In genomic region chr19:11848594-11849263, GRCh38 we compare ENCODE assay signal across 7 cellular contexts. TPM values are rescaled to one million over a fixed set of nuclear protein-coding genes. Genes with fewer than 3 reads are reported as not detected.
DNase-seq lines count a peak whose midpoint lies in the region; ATAC-seq, FAIRE-seq and TF ChIP-seq lines count a peak whose summit lies in the region.

TSS of gene ZNF439 (plus strand) at chr19:11848726. CDS start at chr19:11848868, 142 bp downstream.

- peak; percentile 21 for FAIRE-seq in RCC 7860 (lab: Jason Lieb, UNC)

- TF ChIP-seq CTCF in fibroblast of the aortic adventitia (IDR thresholded peaks at IDR 0.05; ENCODE audit: insufficient read depth, low read length) (no peak), neural crest cell (conservative IDR thresholded peaks at IDR 0.05) (no peak)

- TF ChIP-seq POLR2A in GM18526 (IDR thresholded peaks at IDR 0.05; ENCODE audit: extremely low read depth, insufficient read length): peak; percentile 45

- peak within 1 kb of the TSS; percentile 91 for H3K27ac Mint-ChIP-seq in neural crest cell (ENCODE audit: unreplicated experiment)

- peak; percentile 74 for ATAC-seq in HG03565 (IDR thresholded peaks at IDR 0.05; ENCODE audit: unreplicated experiment)

- H3K9me3 Mint-ChIP-seq in neural crest cell: peaks cover 3% of the 10 kb centered on the region

- DNase-seq in RCC 7860 (ENCODE audit: low spot score) (peak; percentile 59), fibroblast of the aortic adventitia (ENCODE audit: low read depth) (peak; percentile 43), neural crest cell (ENCODE audit: low read depth, low spot score) (peak; percentile 50)
- DNase-seq in activated T-helper 9 cell treated with anti-CD3 and anti-CD28 coated beads, Interleukin-2, amount 50 U/mL, for 16 hours (ENCODE audit: low read depth): peak; percentile 66
- peak; percentile 81 for DNase-seq in stimulated activated naive CD4-positive, alpha-beta T cell treated with Interleukin-2 at 50 U/mL for 16 hours (lab: John Stamatoyannopoulos, UW)

- peak within 1 kb of the TSS; percentile 68 for H3K4me3 ChIP-seq in fibroblast of the aortic adventitia (ENCODE audit: low read depth, low read length)

- H3K27me3 Mint-ChIP-seq in neural crest cell (ENCODE audit: low read depth): no peaks in the 10 kb centered on the region

- peaks cover 7% of the 10 kb centered on the region for H3K36me3 Mint-ChIP-seq in neural crest cell (ENCODE audit: low read depth)

- H3K4me1 Mint-ChIP-seq in neural crest cell: peaks cover 17% of the 10 kb centered on the region

- peak within 1 kb of the TSS; percentile 88 for H3K4me3 Mint-ChIP-seq in neural crest cell

RNA-seq across cellular contexts. Expression of gene ZNF439, which starts in this region (rescaled TPM):
- total RNA-seq in fibroblast of the aortic adventitia (ENCODE audit: low replicate concordance): 0.72 and 2.8 TPM in 2 replicates
- total RNA-seq in neural crest cell: 6.0 and 6.6 TPM in 2 replicates

Comparison
In these comparisons a context has a peak if more than half of its experiments do, and no peak if none do; other contexts are left out.
1. Peak in every context shown above with its lines: DNase-seq, ATAC-seq and H3K4me3 ChIP-seq.